10 cellular contexts compared by ENCODE assay signal in the genomic region with DNA sequence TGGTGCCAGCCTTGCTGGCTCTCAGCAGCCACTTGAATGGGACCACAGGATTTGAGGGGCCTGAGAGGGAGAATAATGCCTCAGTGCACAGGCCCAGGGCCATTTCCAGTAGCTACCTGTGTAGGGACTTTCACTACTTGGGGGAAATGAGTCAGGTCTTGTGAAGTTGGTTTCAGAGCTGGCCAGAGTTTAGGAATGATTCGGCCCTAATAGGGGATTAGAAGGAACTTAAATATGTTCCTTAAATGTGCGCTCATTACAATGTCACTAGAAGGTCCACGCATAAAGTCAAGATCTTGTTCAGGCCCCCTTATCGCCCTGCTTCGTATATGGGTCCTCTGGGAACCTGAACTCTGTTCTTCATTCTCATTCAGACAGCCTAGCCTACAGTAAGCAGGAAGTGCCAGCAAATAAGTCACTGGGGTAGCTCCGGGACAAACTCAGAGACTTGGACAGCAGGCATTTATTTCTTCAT. TPM values are rescaled to one million over a fixed set of nuclear protein-coding genes. Genes with fewer than 3 reads are reported as not detected.
DNase-seq lines count a peak whose midpoint lies in the region; ATAC-seq, FAIRE-seq and TF ChIP-seq lines count a peak whose summit lies in the region.
"Had no signal": no experiment of that assay in that cellular context is flagged by ENCODE, and none has a peak within 500 bp of the region (broad histone marks: within the 10 kb centered on the region; RNA-seq: fewer than 3 reads in every experiment).

No MANE protein-coding gene starts in this region.

- no peaks in the 10 kb centered on the region for H4K20me1 ChIP-seq in GM23338 (replicated peaks; ENCODE audit: insufficient read depth)

- no peaks in the 10 kb centered on the region for H3K36me3 ChIP-seq in GM23338 (ENCODE audit: insufficient read depth)
- H3K36me3 ChIP-seq in Panc1 (ENCODE audit: control insufficient read depth, insufficient read depth, low read length) = no peaks in the 10 kb centered on the region
- H3K36me3 ChIP-seq: neural progenitor cell had no signal

- peak; percentile 64 for ATAC-seq in GM18517 (IDR thresholded peaks at IDR 0.05; ENCODE audit: unreplicated experiment)
- no peak for ATAC-seq in GM23338
- 0 out of 2 replicates have a peak, but pooled peaks have one; percentile 52 for ATAC-seq in Panc1

- no peak for FAIRE-seq in frontal cortex (lab: Jason Lieb, UNC)

- no peaks in the 10 kb centered on the region for H3K27me3 ChIP-seq in GM23338 (ENCODE audit: insufficient read depth)
- no peaks in the 10 kb centered on the region for H3K27me3 ChIP-seq in Panc1 (ENCODE audit: control insufficient read depth, insufficient read depth, low read length)
- H3K27me3 ChIP-seq: neural progenitor cell had no signal

- peaks cover 9% of the 10 kb centered on the region; the same call in 2 of the 3 replicates for H3K4me1 Mint-ChIP-seq in GM23338
- H3K4me1 Mint-ChIP-seq in nephron = peaks cover 8% of the 10 kb centered on the region
- H3K4me1 Mint-ChIP-seq: neural progenitor cell had no signal

- H3K27ac Mint-ChIP-seq in GM23338 (no peak overlapping the region), nephron (peak overlapping the region in 2 of 3 experiments; percentile 4 to 9)
- H3K27ac Mint-ChIP-seq: neural progenitor cell had no signal

- H2AFZ ChIP-seq in GM23338 = peak overlapping the region; percentile 86
- H2AFZ ChIP-seq: neural progenitor cell had no signal

- intact Hi-C loops in Panc1 (cut with micrococcal nuclease; ENCODE audit: unreplicated experiment) = no loop called here

- H3K9me2 ChIP-seq in GM23338 (ENCODE audit: insufficient read depth) = 0 out of 2 replicates have a peak, but pooled peaks cover 2% of the 10 kb centered on the region

- CTCF ChIA-PET in Panc1 (lab: Charles Lee) = interaction anchor here (0.6 kb wide), 1 partner anchor 171 kb away, joined by 3 read pairs; no protein-coding TSS in a partner anchor

- H3K27ac ChIP-seq in GM23338 (ENCODE audit: low read depth) (no peak overlapping the region), Panc1 (ENCODE audit: low read length) (no peak overlapping the region)
- H3K27ac ChIP-seq: epithelial cell of prostate, neural progenitor cell had no signal

- H3K4me2 ChIP-seq in GM23338 = no peak overlapping the region
- H3K4me2 ChIP-seq: neural progenitor cell had no signal

- H3K27me3 Mint-ChIP-seq in GM23338 (ENCODE audit: insufficient read depth, low read depth, poor library complexity) (no peaks in the 10 kb centered on the region), nephron (ENCODE audit: low read depth) (peaks cover 4% of the 10 kb centered on the region)

- POLR2A ChIA-PET in Panc1 (lab: Charles Lee) = no interaction called here

- no TSS peak for BruUV-seq in Panc1 (replicated peaks; lab: Mats Ljungman, UMichigan)

- no peaks in the 10 kb centered on the region for H3K9me3 ChIP-seq in Panc1 (ENCODE audit: control insufficient read depth, insufficient read depth, low read depth, low read length)

- H3K9me3 Mint-ChIP-seq in GM23338 (no peaks in the 10 kb centered on the region), nephron (no peaks in the 10 kb centered on the region)
- H3K9me3 Mint-ChIP-seq: neural progenitor cell had no signal

- peaks cover 8% of the 10 kb centered on the region; the same call in 1 of the 2 replicates for H3K4me1 ChIP-seq in GM23338 (ENCODE audit: insufficient read depth)
- H3K4me1 ChIP-seq in Panc1 (ENCODE audit: control insufficient read depth, insufficient read depth, low read length) = peaks cover under 1% of the 10 kb centered on the region
- H3K4me1 ChIP-seq: neural progenitor cell had no signal

- in situ Hi-C loops in Panc1 (cut with HindIII; ENCODE audit: low pct_unique_long_range_greater_than_20kb, low sequenced_read_pairs) = no loop called here

- no peak for DNase-seq in GM23338 (ENCODE audit: low spot score)
- no peak for DNase-seq in Panc1 (ENCODE audit: low read depth, low spot score)
- DNase-seq in frontal cortex (ENCODE audit: low spot score in 2 of 2) = no peak
- no peak for DNase-seq in cerebellum (ENCODE audit: low spot score)
- DNase-seq in medulla oblongata (ENCODE audit: extremely low spot score) = no peak
- no peak for DNase-seq in NCI-H1092 treated with DMSO at 0.1 percent for 48 hours (lab: John Stamatoyannopoulos, UW)

- no peak for TF ChIP-seq CTCF in GM23338 (conservative IDR thresholded peaks at IDR 0.05; ENCODE audit: low read depth in 2 of 2)
- no peak for TF ChIP-seq CTCF in Panc1 (IDR thresholded peaks at IDR 0.05)
- TF ChIP-seq CTCF in nephron (IDR thresholded peaks at IDR 0.05; ENCODE audit: unreplicated experiment in 3 of 3) = no peak

- no peaks in the 10 kb centered on the region; the same call in 2 of the 3 replicates for H3K36me3 Mint-ChIP-seq in GM23338 (ENCODE audit: low read depth)
- H3K36me3 Mint-ChIP-seq in nephron (ENCODE audit: low read depth) = no peaks in the 10 kb centered on the region
- H3K36me3 Mint-ChIP-seq: neural progenitor cell had no signal

- no peak overlapping the region for H3K4me3 ChIP-seq in GM23338
- H3K4me3 ChIP-seq in Panc1 (ENCODE audit: low read depth in 2 of 2, low read length in 2 of 2) = no peak overlapping the region
- H3K4me3 ChIP-seq: neural progenitor cell had no signal

- H3K79me2 ChIP-seq in GM23338 (replicated peaks; ENCODE audit: insufficient read depth) = no peaks in the 10 kb centered on the region

- no peak overlapping the region for H3K4me3 Mint-ChIP-seq in GM23338
- H3K4me3 Mint-ChIP-seq in nephron = no peak overlapping the region
- H3K4me3 Mint-ChIP-seq: neural progenitor cell had no signal

- peaks cover 2% of the 10 kb centered on the region; the same call in 1 of the 2 replicates for H3F3A ChIP-seq in GM23338 (replicated peaks; ENCODE audit: low read depth)

TF ChIP-seq in GM23338, 12 proteins besides CTCF, POLR2A, EP300 and RAD21 (continues in another document):
- TF ChIP-seq, protein P1, sequence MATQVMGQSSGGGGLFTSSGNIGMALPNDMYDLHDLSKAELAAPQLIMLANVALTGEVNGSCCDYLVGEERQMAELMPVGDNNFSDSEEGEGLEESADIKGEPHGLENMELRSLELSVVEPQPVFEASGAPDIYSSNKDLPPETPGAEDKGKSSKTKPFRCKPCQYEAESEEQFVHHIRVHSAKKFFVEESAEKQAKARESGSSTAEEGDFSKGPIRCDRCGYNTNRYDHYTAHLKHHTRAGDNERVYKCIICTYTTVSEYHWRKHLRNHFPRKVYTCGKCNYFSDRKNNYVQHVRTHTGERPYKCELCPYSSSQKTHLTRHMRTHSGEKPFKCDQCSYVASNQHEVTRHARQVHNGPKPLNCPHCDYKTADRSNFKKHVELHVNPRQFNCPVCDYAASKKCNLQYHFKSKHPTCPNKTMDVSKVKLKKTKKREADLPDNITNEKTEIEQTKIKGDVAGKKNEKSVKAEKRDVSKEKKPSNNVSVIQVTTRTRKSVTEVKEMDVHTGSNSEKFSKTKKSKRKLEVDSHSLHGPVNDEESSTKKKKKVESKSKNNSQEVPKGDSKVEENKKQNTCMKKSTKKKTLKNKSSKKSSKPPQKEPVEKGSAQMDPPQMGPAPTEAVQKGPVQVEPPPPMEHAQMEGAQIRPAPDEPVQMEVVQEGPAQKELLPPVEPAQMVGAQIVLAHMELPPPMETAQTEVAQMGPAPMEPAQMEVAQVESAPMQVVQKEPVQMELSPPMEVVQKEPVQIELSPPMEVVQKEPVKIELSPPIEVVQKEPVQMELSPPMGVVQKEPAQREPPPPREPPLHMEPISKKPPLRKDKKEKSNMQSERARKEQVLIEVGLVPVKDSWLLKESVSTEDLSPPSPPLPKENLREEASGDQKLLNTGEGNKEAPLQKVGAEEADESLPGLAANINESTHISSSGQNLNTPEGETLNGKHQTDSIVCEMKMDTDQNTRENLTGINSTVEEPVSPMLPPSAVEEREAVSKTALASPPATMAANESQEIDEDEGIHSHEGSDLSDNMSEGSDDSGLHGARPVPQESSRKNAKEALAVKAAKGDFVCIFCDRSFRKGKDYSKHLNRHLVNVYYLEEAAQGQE (IDR thresholded peaks at IDR 0.05; ENCODE audit: unreplicated experiment) = no peak
- TF ChIP-seq EZH2 (IDR thresholded peaks at IDR 0.05; ENCODE audit: low read depth, unreplicated experiment) = no peak

RNA-seq across cellular contexts. Expression of a gene that starts 5.6 kb away (rescaled TPM):
- 172 and 186 TPM in 2 replicates for total RNA-seq in GM23338 (2014; rRNA removed; shearing (Covaris generic))
- polyA plus RNA-seq in GM23338 (2016; fragmentation: Nextera tagmentation; extraction: Ambion mirVana) = 275 and 293 TPM in 2 replicates
- total RNA-seq in Panc1 (2021; ENCODE audit: unreplicated experiment) (142 TPM), frontal cortex (74.6 TPM), cerebellum (47.0 TPM)
- polyA plus RNA-seq in Panc1 (2012; ENCODE audit: insufficient read length) = 132 TPM

RNA-seq across cellular contexts. Expression of a gene that starts 23.4 kb away (rescaled TPM):
- total RNA-seq in GM23338 (2014; rRNA removed; shearing (Covaris generic)) = 1,070 and 1,109 TPM in 2 replicates
- 2,149 and 2,351 TPM in 2 replicates for polyA plus RNA-seq in GM23338 (2016; fragmentation: Nextera tagmentation; extraction: Ambion mirVana)
- total RNA-seq in Panc1 (2021; ENCODE audit: unreplicated experiment) (719 TPM), frontal cortex (217 TPM), cerebellum (175 TPM)
- 654 TPM for polyA plus RNA-seq in Panc1 (2012; ENCODE audit: insufficient read length)

RNA-seq across cellular contexts. Expression of a gene that starts 38.8 kb away (rescaled TPM):
- total RNA-seq in GM23338 (2014; rRNA removed; shearing (Covaris generic)) = 254 and 294 TPM in 2 replicates
- polyA plus RNA-seq in GM23338 (2016; fragmentation: Nextera tagmentation; extraction: Ambion mirVana) = 1,008 and 1,039 TPM in 2 replicates
- 193 TPM for total RNA-seq in Panc1 (2021; ENCODE audit: unreplicated experiment)
- 147 TPM for polyA plus RNA-seq in Panc1 (2012; ENCODE audit: insufficient read length)
- 59.5 TPM for total RNA-seq in frontal cortex
- total RNA-seq in cerebellum = 122 TPM

RNA-seq across cellular contexts. Expression of a gene that starts 45.0 kb away (rescaled TPM):
- 3.0 and 3.7 TPM in 2 replicates for total RNA-seq in GM23338 (2014; rRNA removed; shearing (Covaris generic))
- polyA plus RNA-seq in GM23338 (2016; fragmentation: Nextera tagmentation; extraction: Ambion mirVana) = 4.6 and 4.9 TPM in 2 replicates
- total RNA-seq in Panc1 (2021; ENCODE audit: unreplicated experiment) (10.7 TPM), frontal cortex (2.0 TPM), cerebellum (3.1 TPM)
- polyA plus RNA-seq in Panc1 (2012; ENCODE audit: insufficient read length) = 7.3 TPM

RNA-seq across cellular contexts. Expression of a gene that starts 45.2 kb away (rescaled TPM):
- total RNA-seq in GM23338 (2014; rRNA removed; shearing (Covaris generic)) = 1.2 and 1.6 TPM in 2 replicates
- 4.5 and 4.6 TPM in 2 replicates for polyA plus RNA-seq in GM23338 (2016; fragmentation: Nextera tagmentation; extraction: Ambion mirVana)
- total RNA-seq in Panc1 (2021; ENCODE audit: unreplicated experiment) (3.3 TPM), frontal cortex (under 0.01 TPM), cerebellum (0.27 TPM)
- 1.1 TPM for polyA plus RNA-seq in Panc1 (2012; ENCODE audit: insufficient read length)
